14 cellular contexts compared by ENCODE assay signal in genomic region chr12:132185698-132186097, GRCh38. TPM values are rescaled to one million over a fixed set of nuclear protein-coding genes. Genes with fewer than 3 reads are reported as not detected.
DNase-seq lines count a peak whose midpoint lies in the region; ATAC-seq and TF ChIP-seq lines count a peak whose summit lies in the region.
"Had no signal": no experiment of that assay in that cellular context is flagged by ENCODE, and none has a peak within 500 bp of the region (broad histone marks: within the 10 kb centered on the region; RNA-seq: fewer than 3 reads in every experiment).

No MANE protein-coding gene starts in this region.

- DNase-seq in right cardiac atrium (peak in 2 of 3 donors; percentile 27 to 43), heart right ventricle (no peak), DMS53 (lab: John Stamatoyannopoulos, UW) (no peak), GM10248 (ENCODE audit: extremely low spot score) (no peak)
- peak; percentile 41 for DNase-seq in activated CD4-positive, alpha-beta memory T cell treated with anti-CD3 and anti-CD28 coated beads for 36 hours
- DNase-seq in effector memory CD8-positive, alpha-beta T cell: peak in 1 of 3 experiments; percentile 34
- no peak for DNase-seq in stimulated activated naive B cell treated with anti-CD40 and anti-IgM and Interleukin-4, amounts not matched to agents 10 μg/mL and 1 μg/mL and 100 μg/mL, for 72 hours
- DNase-seq: DMS79, foreskin keratinocyte, KBM-7, NCI-H1417 treated with DMSO at 0.1 percent for 48 hours, nucleus accumbens had no signal

- H3K4me1 ChIP-seq in right cardiac atrium (ENCODE audit: control insufficient read depth, insufficient read depth, low read length): no peaks in the 10 kb centered on the region
- H3K4me1 ChIP-seq in heart right ventricle: peaks cover 3 to 34% (median 10%) of the 10 kb centered on the region in 9 donors
- H3K4me1 ChIP-seq: foreskin keratinocyte had no signal

- H3K4me3 Mint-ChIP-seq in activated CD4-positive, alpha-beta memory T cell treated with anti-CD3 and anti-CD28 coated beads for 36 hours: peak overlapping the region; percentile 78
- H3K4me3 Mint-ChIP-seq in effector memory CD8-positive, alpha-beta T cell: peak overlapping the region; percentile 76
- H3K4me3 Mint-ChIP-seq in stimulated activated naive B cell treated with anti-CD40 and anti-IgM and Interleukin-4, amounts not matched to agents 10 μg/mL and 1 μg/mL and 100 μg/mL, for 72 hours: no peak overlapping the region
- H3K4me3 Mint-ChIP-seq: stimulated activated memory B cell treated with anti-CD40 and anti-IgM and Interleukin-4, amounts not matched to agents 10 μg/mL and 1 μg/mL and 100 μg/mL, for 72 hours had no signal

- 63% methylated on average over 16 of the region's 16 CpGs for WGBS in right cardiac atrium
- 65 to 66% methylated on average over 16 of the region's 16 CpGs for WGBS in heart right ventricle, 2 donors

- peaks cover 14% of the 10 kb centered on the region for H3K9me3 Mint-ChIP-seq in activated CD4-positive, alpha-beta memory T cell treated with anti-CD3 and anti-CD28 coated beads for 36 hours
- H3K9me3 Mint-ChIP-seq in effector memory CD8-positive, alpha-beta T cell: no peaks in the 10 kb centered on the region
- H3K9me3 Mint-ChIP-seq in stimulated activated naive B cell treated with anti-CD40 and anti-IgM and Interleukin-4, amounts not matched to agents 10 μg/mL and 1 μg/mL and 100 μg/mL, for 72 hours: peaks cover 0 to 6% of the 10 kb centered on the region in 2 donors

- H3K9me3 ChIP-seq in right cardiac atrium (ENCODE audit: control insufficient read depth, low read length) (no peaks in the 10 kb centered on the region), heart right ventricle (peaks cover 0 to 40% (median 0%) of the 10 kb centered on the region in 11 donors)

- POLR2A ChIA-PET in activated CD4-positive, alpha-beta memory T cell treated with anti-CD3 and anti-CD28 coated beads for 36 hours (lab: Charles Lee): interaction anchor here (0.7 kb wide), 1 partner anchor 24 kb away, joined by 3 read pairs; no protein-coding TSS in a partner anchor
- POLR2A ChIA-PET in GM10248 (lab: Yijun Ruan, JAX): no interaction called here

- H3K36me3 Mint-ChIP-seq in activated CD4-positive, alpha-beta memory T cell treated with anti-CD3 and anti-CD28 coated beads for 36 hours: peaks cover 2% of the 10 kb centered on the region
- H3K36me3 Mint-ChIP-seq in effector memory CD8-positive, alpha-beta T cell (ENCODE audit: insufficient read depth): peaks cover 13% of the 10 kb centered on the region
- peaks cover 2 to 3% of the 10 kb centered on the region in 2 donors for H3K36me3 Mint-ChIP-seq in stimulated activated naive B cell treated with anti-CD40 and anti-IgM and Interleukin-4, amounts not matched to agents 10 μg/mL and 1 μg/mL and 100 μg/mL, for 72 hours
- H3K36me3 Mint-ChIP-seq: stimulated activated memory B cell treated with anti-CD40 and anti-IgM and Interleukin-4, amounts not matched to agents 10 μg/mL and 1 μg/mL and 100 μg/mL, for 72 hours had no signal

- intact Hi-C loops in right cardiac atrium (cut with DNase I) (no loop called here), heart right ventricle (cut with DNase I) (no loop called here)
- intact Hi-C loops in activated CD4-positive, alpha-beta memory T cell treated with anti-CD3 and anti-CD28 coated beads for 36 hours (cut with micrococcal nuclease): loop anchor here (5.0 kb wide), 2 partner anchors 33 to 302 kb away; no protein-coding TSS in a partner anchor

- peak overlapping the region; percentile 90 for H3K27ac Mint-ChIP-seq in activated CD4-positive, alpha-beta memory T cell treated with anti-CD3 and anti-CD28 coated beads for 36 hours
- peak overlapping the region; percentile 39 to 91 for H3K27ac Mint-ChIP-seq in effector memory CD8-positive, alpha-beta T cell
- H3K27ac Mint-ChIP-seq in stimulated activated naive B cell treated with anti-CD40 and anti-IgM and Interleukin-4, amounts not matched to agents 10 μg/mL and 1 μg/mL and 100 μg/mL, for 72 hours: no peak overlapping the region
- H3K27ac Mint-ChIP-seq: stimulated activated memory B cell treated with anti-CD40 and anti-IgM and Interleukin-4, amounts not matched to agents 10 μg/mL and 1 μg/mL and 100 μg/mL, for 72 hours had no signal

- TF ChIP-seq CTCF in heart right ventricle (IDR thresholded peaks at IDR 0.05) (no peak), GM10248 (IDR thresholded peaks at IDR 0.05; ENCODE audit: control extremely low read depth, extremely low read depth, low read depth, missing control alignments) (no peak)

- ATAC-seq in right cardiac atrium (no peak), heart right ventricle (no peak), GM21381 (IDR thresholded peaks at IDR 0.05; ENCODE audit: unreplicated experiment) (no peak)
- peak; percentile 5 for ATAC-seq in effector memory CD8-positive, alpha-beta T cell (replicated peaks)
- ATAC-seq in stimulated activated naive B cell treated with anti-CD40 and anti-IgM and Interleukin-4, amounts not matched to agents 10 μg/mL and 1 μg/mL and 100 μg/mL, for 72 hours (replicated peaks): no peak
- ATAC-seq: foreskin keratinocyte; stimulated activated memory B cell treated with anti-CD40 and anti-IgM and Interleukin-4, amounts not matched to agents 10 μg/mL and 1 μg/mL and 100 μg/mL, for 72 hours had no signal

- peaks cover 35% of the 10 kb centered on the region for H3K4me1 Mint-ChIP-seq in activated CD4-positive, alpha-beta memory T cell treated with anti-CD3 and anti-CD28 coated beads for 36 hours (ENCODE audit: low read depth)
- H3K4me1 Mint-ChIP-seq in effector memory CD8-positive, alpha-beta T cell (ENCODE audit: low read depth in 2 of 2): peaks cover 16 to 28% of the 10 kb centered on the region in 2 donors
- H3K4me1 Mint-ChIP-seq in stimulated activated naive B cell treated with anti-CD40 and anti-IgM and Interleukin-4, amounts not matched to agents 10 μg/mL and 1 μg/mL and 100 μg/mL, for 72 hours: peaks cover 11 to 39% of the 10 kb centered on the region in 2 donors

- no peaks in the 10 kb centered on the region for H3K27me3 Mint-ChIP-seq in activated CD4-positive, alpha-beta memory T cell treated with anti-CD3 and anti-CD28 coated beads for 36 hours
- no peaks in the 10 kb centered on the region for H3K27me3 Mint-ChIP-seq in effector memory CD8-positive, alpha-beta T cell
- H3K27me3 Mint-ChIP-seq in stimulated activated naive B cell treated with anti-CD40 and anti-IgM and Interleukin-4, amounts not matched to agents 10 μg/mL and 1 μg/mL and 100 μg/mL, for 72 hours: peaks cover 0 to 21% of the 10 kb centered on the region in 2 donors

- H3K4me3 ChIP-seq in right cardiac atrium (ENCODE audit: low read length) (no peak overlapping the region), heart right ventricle (peak overlapping the region in 1 of 10 donors; percentile 12)

- CTCF ChIA-PET in activated CD4-positive, alpha-beta memory T cell treated with anti-CD3 and anti-CD28 coated beads for 36 hours (lab: Charles Lee): interaction anchor here (0.8 kb wide), 1 partner anchor 32 kb away, joined by 5 read pairs; no protein-coding TSS in a partner anchor
- CTCF ChIA-PET in GM10248 (lab: Yijun Ruan, JAX): interaction anchor here (1.7 kb wide), 1 partner anchor 10 kb away, joined by 3 read pairs; no protein-coding TSS in a partner anchor

- H3K36me3 ChIP-seq in heart right ventricle: no peaks in the 10 kb centered on the region

- H3K27ac ChIP-seq in right cardiac atrium (ENCODE audit: low read length) (no peak overlapping the region), heart right ventricle (peak overlapping the region in 1 of 10 donors; percentile 5)
- H3K27ac ChIP-seq: foreskin keratinocyte had no signal

- H3K27me3 ChIP-seq in right cardiac atrium (ENCODE audit: control insufficient read depth, insufficient read depth): no peaks in the 10 kb centered on the region
- H3K27me3 ChIP-seq in heart right ventricle: peaks cover 0 to 46% (median 0%) of the 10 kb centered on the region in 7 donors

RNA-seq across cellular contexts. Expression of gene NOC4L, which starts 41.4 kb away (rescaled TPM):
- total RNA-seq in right cardiac atrium (10 to 100 TPM in 1 of 4 donors, 1 to 10 TPM in 3; 7.7 to 10.1 (median 9.1) TPM), heart right ventricle (10 to 100 TPM in 3 of 10 donors, 1 to 10 TPM in 7; 7.4 to 13.8 (median 9.0) TPM)
- polyA plus RNA-seq in right cardiac atrium (11.0 TPM), heart right ventricle (10 to 100 TPM; 20.8 to 22.2 TPM)
- total RNA-seq in activated CD4-positive, alpha-beta memory T cell treated with anti-CD3 and anti-CD28 coated beads for 36 hours: 10 to 100 TPM; 29.8 to 30.5 TPM

RNA-seq across cellular contexts. Expression of gene DDX51, which starts 41.6 kb away (rescaled TPM):
- 10 to 100 TPM in 2 of 4 donors, 1 to 10 TPM in 2; 7.4 to 11.7 (median 10.1) TPM for total RNA-seq in right cardiac atrium
- 10.9 TPM for polyA plus RNA-seq in right cardiac atrium
- 10 to 100 TPM in 2 of 10 donors, 1 to 10 TPM in 8; 7.2 to 11.1 (median 8.6) TPM for total RNA-seq in heart right ventricle
- 10 to 100 TPM; 12.4 to 19.9 TPM for polyA plus RNA-seq in heart right ventricle
- 10 to 100 TPM; 18.3 to 21.3 TPM for total RNA-seq in activated CD4-positive, alpha-beta memory T cell treated with anti-CD3 and anti-CD28 coated beads for 36 hours

Comparison
In these comparisons a context has a peak if more than half of its experiments do, and no peak if none do; other contexts are left out.
1. DNase-seq: peak in right cardiac atrium (2 of 3) and activated CD4-positive, alpha-beta memory T cell treated with anti-CD3 and anti-CD28 coated beads for 36 hours (single experiment); none in heart right ventricle (0 of 2), stimulated activated naive B cell treated with anti-CD40 and anti-IgM and Interleukin-4, amounts not matched to agents 10 μg/mL and 1 μg/mL and 100 μg/mL, for 72 hours (single experiment), DMS53 (single experiment) and GM10248 (single experiment).
2. H3K4me3 Mint-ChIP-seq: peak in activated CD4-positive, alpha-beta memory T cell treated with anti-CD3 and anti-CD28 coated beads for 36 hours (single experiment) and effector memory CD8-positive, alpha-beta T cell (2 of 2); none in stimulated activated naive B cell treated with anti-CD40 and anti-IgM and Interleukin-4, amounts not matched to agents 10 μg/mL and 1 μg/mL and 100 μg/mL, for 72 hours (0 of 2).